In the genomic region with DNA sequence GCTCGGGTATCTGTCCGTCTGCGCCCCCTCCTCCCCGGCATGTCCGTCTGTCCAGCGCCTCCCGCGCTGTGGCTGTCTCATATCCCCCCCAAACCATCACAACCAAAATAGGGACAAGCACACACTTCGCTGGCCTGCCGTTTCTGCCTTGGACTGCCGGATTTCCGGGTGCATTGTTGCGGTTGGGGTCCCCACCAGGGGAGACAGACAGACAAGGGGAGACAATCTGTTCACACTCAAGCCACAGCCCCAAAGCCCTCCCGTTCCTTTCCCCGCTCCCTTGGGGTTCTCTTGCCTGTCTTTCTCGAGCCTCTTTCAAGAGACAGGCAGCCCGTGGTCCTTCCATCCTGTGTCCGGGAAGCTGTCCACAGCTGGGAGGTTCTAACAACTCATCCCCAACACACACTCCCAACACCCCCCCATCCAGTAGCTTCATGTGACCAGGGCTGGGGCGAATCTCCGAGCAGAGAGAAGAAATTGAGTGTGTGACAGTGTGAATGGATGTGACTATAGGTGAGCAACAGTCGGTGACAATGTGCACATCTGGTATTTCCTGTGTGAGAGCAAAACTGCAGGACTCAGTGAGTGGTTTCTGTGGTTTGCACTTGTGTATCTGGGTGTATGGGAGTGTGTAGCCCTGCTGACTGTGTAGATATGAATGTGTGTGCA, we compare ENCODE assay signal across 8 cellular contexts. TPM values are rescaled to one million over a fixed set of nuclear protein-coding genes. Genes with fewer than 3 reads are reported as not detected.
DNase-seq lines count a peak whose midpoint lies in the region; ATAC-seq, FAIRE-seq and TF ChIP-seq lines count a peak whose summit lies in the region.

No MANE protein-coding gene starts in this region.

- POLR2A ChIA-PET in PC-9 (lab: Charles Lee; ENCODE audit: unreplicated experiment), result interaction anchor here (0.5 to 1.6 kb wide), 2 partner anchors 16 to 119 kb away, joined by 7 to 8 read pairs; a partner anchor contains a TSS
- POLR2A ChIA-PET in GM12878 (lab: Charles Lee), result interaction anchor here (0.9 to 1.3 kb wide), 2 partner anchors 18 to 27 kb away, joined by 3 read pairs; no protein-coding TSS in a partner anchor

- H3K4me2 ChIP-seq in PC-9, result peak overlapping the region; percentile 73
- H3K4me2 ChIP-seq in GM12878 (ENCODE audit: control insufficient read depth, insufficient read depth), result peak overlapping the region; percentile 70

- H3F3A ChIP-seq in PC-9 (ENCODE audit: insufficient read depth, low read depth), result peaks cover 81% of the 10 kb centered on the region

- H3K9me3 ChIP-seq in PC-9 (ENCODE audit: insufficient read depth, low read depth) (no peaks in the 10 kb centered on the region), GM12878 (replicated peaks; ENCODE audit: control insufficient read depth, insufficient read depth, low read length) (no peaks in the 10 kb centered on the region)

- H3K27me3 ChIP-seq in PC-9 (ENCODE audit: insufficient read depth, low read depth) (no peaks in the 10 kb centered on the region), GM12878 (replicated peaks in 1 of 2; ENCODE audit: control insufficient read depth in 2 of 2, insufficient read depth in 2 of 2, low read length in 1 of 2) (no peaks in the 10 kb centered on the region)

- H4K20me1 ChIP-seq in PC-9 (ENCODE audit: insufficient read depth), result no peaks in the 10 kb centered on the region
- H4K20me1 ChIP-seq in GM12878 (ENCODE audit: control insufficient read depth, insufficient read depth), result no peaks in the 10 kb centered on the region

- peak; percentile 54 for DNase-seq in stimulated activated CD4-positive, alpha-beta T cell treated with anti-CD3 and anti-CD28 coated beads, Interleukin-1b, Interleukin-23, amount 100 ng/mL, for 48 hours
- no peak for DNase-seq in stimulated activated CD4-positive, alpha-beta T cell treated with anti-CD3 and anti-CD28 coated beads, Interleukin-12 subunit alpha, Interleukin-12 subunit beta, amount 100 ng/mL, for 4 hours
- peak in 1 of 2 experiments; percentile 57 for DNase-seq in PC-9
- DNase-seq in GM12878 (ENCODE audit: low read depth, low spot score), result no peak
- DNase-seq in iris pigment epithelial cell (ENCODE audit: low read depth), result peak; percentile 77
- DNase-seq in stimulated activated CD4-positive, alpha-beta T cell treated with anti-CD3 and anti-CD28 coated beads, Interleukin-4, amount 100 ng/mL, for 24 hours, result peak; percentile 56

- FAIRE-seq in GM12878 (lab: Jason Lieb, UNC), result no peak

- no peak overlapping the region for H3K9ac ChIP-seq in GM12878 (ENCODE audit: control insufficient read depth, insufficient read depth, low read length)

- in situ Hi-C loops in GM12878 (cut with MboI), result loop anchor here (25.0 kb wide), 1 partner anchor 1689 kb away; a partner anchor contains a TSS

- no peaks in the 10 kb centered on the region for H3K9me2 ChIP-seq in PC-9 (ENCODE audit: insufficient read depth)

- peak overlapping the region; percentile 56 for H3K4me3 ChIP-seq in PC-9
- peak overlapping the region; percentile 76 for H3K4me3 ChIP-seq in GM12878

- 1% methylated on average over 21 of the region's 21 CpGs for WGBS in GM12878 (ENCODE audit: insufficient coverage, insufficient replicate concordance, low lambda C conversion rate, missing lambda C conversion rate)

- BruUV-seq in PC-9 (replicated peaks; lab: Mats Ljungman, UMichigan) (TSS peak; percentile 64), GM12878 (replicated peaks; lab: Mats Ljungman, UMichigan) (TSS peak; percentile 75)

- ATAC-seq in GM12878, result peak; percentile 8
- no peak for ATAC-seq in HG03442 (IDR thresholded peaks at IDR 0.05; ENCODE audit: unreplicated experiment)
- no peak for ATAC-seq in HG03469 (IDR thresholded peaks at IDR 0.05; ENCODE audit: unreplicated experiment)

- SMC1A ChIA-PET in GM12878 (lab: Charles Lee; ENCODE audit: uncharacterized antibody, unreplicated experiment), result interaction anchor here (0.7 kb wide), 1 partner anchor 18 kb away, joined by 3 read pairs; no protein-coding TSS in a partner anchor

- H3K79me2 ChIP-seq in PC-9 (ENCODE audit: low read depth) (peaks cover 8% of the 10 kb centered on the region), GM12878 (ENCODE audit: control insufficient read depth, insufficient read depth, low read length) (peaks cover 3% of the 10 kb centered on the region; the same call in 1 of the 2 replicates)

- peak overlapping the region; percentile 36 for H3K27ac ChIP-seq in PC-9
- no peak overlapping the region; the same call in 1 of the 2 replicates for H3K27ac ChIP-seq in GM12878 (ENCODE audit: control insufficient read depth, insufficient read depth)

- no peak for TF ChIP-seq EP300 in GM12878 (IDR thresholded peaks at IDR 0.05; ENCODE audit: borderline replicate concordance in 1 of 2, control insufficient read depth in 1 of 2, low read depth in 2 of 2, low read length in 2 of 2)

- H3K4me1 ChIP-seq in PC-9 (replicated peaks; ENCODE audit: insufficient read depth) (peaks cover 59% of the 10 kb centered on the region), GM12878 (ENCODE audit: control insufficient read depth, insufficient read depth, low read length) (peaks cover 39% of the 10 kb centered on the region)

- TF ChIP-seq CTCF in PC-9 (conservative IDR thresholded peaks at IDR 0.05) (no peak), GM12878 (IDR thresholded peaks at IDR 0.05 in 2 of 3, conservative IDR thresholded peaks at IDR 0.05 in 1 of 3; ENCODE audit: control insufficient read depth in 2 of 3, extremely low read depth in 1 of 3, insufficient read depth in 1 of 3, low read depth in 3 of 3, low read length in 3 of 3) (no peak)

- H3K36me3 ChIP-seq in PC-9 (ENCODE audit: low read depth) (no peaks in the 10 kb centered on the region), GM12878 (ENCODE audit: control insufficient read depth in 2 of 2, insufficient read depth in 2 of 2, low read length in 1 of 2) (no peaks in the 10 kb centered on the region)

- CTCF ChIA-PET in PC-9 (lab: Charles Lee), result no interaction called here
- CTCF ChIA-PET in GM12878 (lab: Yijun Ruan, JAX), result interaction anchor here (0.9 to 2.1 kb wide), 3 partner anchors 10 to 28 kb away, joined by 3 to 10 read pairs (median 9); no protein-coding TSS in a partner anchor

- RAD21 ChIA-PET in GM12878 (lab: Charles Lee; ENCODE audit: unreplicated experiment), result interaction anchor here (1.4 kb wide), 1 partner anchor 27 kb away, joined by 4 read pairs; no protein-coding TSS in a partner anchor

- TF ChIP-seq POLR2A in GM12878 (IDR thresholded peaks at IDR 0.05; ENCODE audit: low read depth, low read length), result 0 out of 2 replicates have a peak, but pooled peaks have one; percentile 12

- H2AFZ ChIP-seq in PC-9, result peak overlapping the region; percentile 85
- H2AFZ ChIP-seq in GM12878 (ENCODE audit: control insufficient read depth, low read depth, low read length), result peak overlapping the region; percentile 79

- intact Hi-C loops in PC-9 (cut with micrococcal nuclease; ENCODE audit: unreplicated experiment) (no loop called here), GM12878 (cut with micrococcal nuclease; ENCODE audit: unreplicated experiment) (loop anchor here (2.0 kb wide), 1 partner anchor 17 kb away; no protein-coding TSS in a partner anchor)

- TF ChIP-seq RAD21 in GM12878 (IDR thresholded peaks at IDR 0.05; ENCODE audit: insufficient read depth, low read depth, low read length), result no peak

RNA-seq across cellular contexts. Expression of a gene that starts 16.5 kb away (rescaled TPM):
- total RNA-seq in PC-9 (2021) (7.9 and 16.5 TPM in 2 replicates), GM12878 (2014; rRNA removed) (0.11 and 0.44 TPM in 2 replicates), GM12878 (2014; rRNA removed; fragmentation: Illumina TruSeq; extraction: Trizol) (0.14 and 0.31 TPM in 2 replicates), GM12878 (2021) (0.56 and 0.69 TPM in 2 replicates)
- total RNA-seq in GM12878 (2013; cell fraction: nucleolus; rRNA removed), result 2.5 and 2.8 TPM in 2 replicates
- 0.52 TPM for polyA plus RNA-seq in GM12878 (2011; ENCODE audit: low read depth)
- polyA plus RNA-seq in GM12878 (2011; rRNA removed) (0.13 and 0.20 TPM in 2 replicates), GM12878 (2014; fragmentation: Illumina TruSeq; extraction: Trizol) (0.28 and 0.35 TPM in 2 replicates), GM12878 (2014; fragmentation: Nextera tagmentation; extraction: Ambion mirVana) (under 1 TPM; 0.06 to 0.07 TPM), GM12878 (2014; rRNA removed) (0.24 and 0.34 TPM in 2 replicates), GM12878 (2016; fragmentation: Nextera tagmentation; extraction: Ambion mirVana) (under 1 TPM; 0.29 to 0.45 TPM)
- polyA plus RNA-seq in GM12878 (2011; cell fraction: cytosol; rRNA removed), result 0.25 and 0.34 TPM in 2 replicates
- polyA plus RNA-seq in GM12878 (2011; cell fraction: nucleus; rRNA removed), result 1.6 and 1.8 TPM in 2 replicates
- 0.83 and 1.1 TPM in 2 replicates for polyA plus RNA-seq in GM12878 (2012)
- 1.8 and 2.5 TPM in 2 replicates for polyA minus RNA-seq in GM12878 (2011; rRNA and poly(A)+ RNA removed)
- not detected in 2 replicates for polyA minus RNA-seq in GM12878 (2011; cell fraction: cytosol; rRNA and poly(A)+ RNA removed)
- polyA minus RNA-seq in GM12878 (2011; cell fraction: nucleus; rRNA and poly(A)+ RNA removed), result 3.9 and 7.5 TPM in 2 replicates

RNA-seq across cellular contexts. Expression of a gene that starts 27.6 kb away (rescaled TPM):
- total RNA-seq in PC-9 (2021) (102 and 138 TPM in 2 replicates), GM12878 (2014; rRNA removed) (74.7 and 82.6 TPM in 2 replicates), GM12878 (2014; rRNA removed; fragmentation: Illumina TruSeq; extraction: Trizol) (45.4 and 57.2 TPM in 2 replicates), GM12878 (2021) (70.1 and 75.3 TPM in 2 replicates)
- total RNA-seq in GM12878 (2013; cell fraction: nucleolus; rRNA removed), result 59.3 and 59.4 TPM in 2 replicates
- polyA plus RNA-seq in GM12878 (2011; ENCODE audit: low read depth), result 161 TPM
- polyA plus RNA-seq in GM12878 (2011; rRNA removed) (36.8 and 65.0 TPM in 2 replicates), GM12878 (2014; fragmentation: Illumina TruSeq; extraction: Trizol) (23.1 and 52.0 TPM in 2 replicates), GM12878 (2014; fragmentation: Nextera tagmentation; extraction: Ambion mirVana) (10 to 100 TPM; 14.7 to 36.8 TPM), GM12878 (2014; rRNA removed) (104 and 113 TPM in 2 replicates), GM12878 (2016; fragmentation: Nextera tagmentation; extraction: Ambion mirVana) (10 to 100 TPM; 54.2 to 66.8 TPM)
- 105 and 127 TPM in 2 replicates for polyA plus RNA-seq in GM12878 (2011; cell fraction: cytosol; rRNA removed)
- 101 and 105 TPM in 2 replicates for polyA plus RNA-seq in GM12878 (2011; cell fraction: nucleus; rRNA removed)
- polyA plus RNA-seq in GM12878 (2012), result 49.9 and 53.1 TPM in 2 replicates
- polyA minus RNA-seq in GM12878 (2011; rRNA and poly(A)+ RNA removed), result 51.6 and 101 TPM in 2 replicates
- polyA minus RNA-seq in GM12878 (2011; cell fraction: cytosol; rRNA and poly(A)+ RNA removed), result 45.3 and 49.4 TPM in 2 replicates
- 28.0 and 31.4 TPM in 2 replicates for polyA minus RNA-seq in GM12878 (2011; cell fraction: nucleus; rRNA and poly(A)+ RNA removed)

RNA-seq across cellular contexts. Expression of a gene that starts 44.9 kb away (rescaled TPM):
- total RNA-seq in PC-9 (2021) (9.6 and 11.5 TPM in 2 replicates), GM12878 (2014; rRNA removed) (18.4 and 30.9 TPM in 2 replicates), GM12878 (2014; rRNA removed; fragmentation: Illumina TruSeq; extraction: Trizol) (19.5 and 23.2 TPM in 2 replicates), GM12878 (2021) (18.8 TPM in 2 replicates)
- 2.6 and 3.9 TPM in 2 replicates for total RNA-seq in GM12878 (2013; cell fraction: nucleolus; rRNA removed)
- polyA plus RNA-seq in GM12878 (2011; ENCODE audit: low read depth), result 1.3 TPM
- polyA plus RNA-seq in GM12878 (2011; rRNA removed) (3.1 and 5.0 TPM in 2 replicates), GM12878 (2014; fragmentation: Illumina TruSeq; extraction: Trizol) (13.3 and 22.1 TPM in 2 replicates), GM12878 (2014; fragmentation: Nextera tagmentation; extraction: Ambion mirVana) (1 to 10 TPM; 2.0 to 5.4 TPM), GM12878 (2014; rRNA removed) (17.4 and 24.4 TPM in 2 replicates), GM12878 (2016; fragmentation: Nextera tagmentation; extraction: Ambion mirVana) (10 to 100 TPM; 23.2 to 24.3 TPM)
- polyA plus RNA-seq in GM12878 (2011; cell fraction: cytosol; rRNA removed), result 5.4 and 6.9 TPM in 2 replicates
- polyA plus RNA-seq in GM12878 (2011; cell fraction: nucleus; rRNA removed), result 2.1 and 4.8 TPM in 2 replicates
- polyA plus RNA-seq in GM12878 (2012), result 3.3 and 4.2 TPM in 2 replicates
- 2.6 and 3.6 TPM in 2 replicates for polyA minus RNA-seq in GM12878 (2011; rRNA and poly(A)+ RNA removed)
- 4.0 and 6.8 TPM in 2 replicates for polyA minus RNA-seq in GM12878 (2011; cell fraction: cytosol; rRNA and poly(A)+ RNA removed)
- 1.3 and 3.3 TPM in 2 replicates for polyA minus RNA-seq in GM12878 (2011; cell fraction: nucleus; rRNA and poly(A)+ RNA removed)

RNA-seq across cellular contexts. Expression of a gene that starts 45.5 kb away (rescaled TPM):
- total RNA-seq in PC-9 (2021), result 49.6 and 50.1 TPM in 2 replicates
- total RNA-seq in GM12878 (2013; cell fraction: nucleolus; rRNA removed), result 6.8 and 7.8 TPM in 2 replicates
- 4.0 and 5.2 TPM in 2 replicates for total RNA-seq in GM12878 (2014; rRNA removed)
- 3.4 and 4.2 TPM in 2 replicates for total RNA-seq in GM12878 (2014; rRNA removed; fragmentation: Illumina TruSeq; extraction: Trizol)
- 9.7 and 11.6 TPM in 2 replicates for total RNA-seq in GM12878 (2021)
- polyA plus RNA-seq in GM12878 (2011; ENCODE audit: low read depth), result 20.8 TPM
- 1.1 and 2.6 TPM in 2 replicates for polyA plus RNA-seq in GM12878 (2011; rRNA removed)
- polyA plus RNA-seq in GM12878 (2011; cell fraction: cytosol; rRNA removed), result 4.2 and 4.4 TPM in 2 replicates
- polyA plus RNA-seq in GM12878 (2011; cell fraction: nucleus; rRNA removed), result 3.1 and 4.2 TPM in 2 replicates
- polyA plus RNA-seq in GM12878 (2012), result 18.2 and 18.6 TPM in 2 replicates
- polyA plus RNA-seq in GM12878 (2014; fragmentation: Illumina TruSeq; extraction: Trizol), result 5.5 and 5.9 TPM in 2 replicates
- under 1 TPM; 0.32 to 0.42 TPM for polyA plus RNA-seq in GM12878 (2014; fragmentation: Nextera tagmentation; extraction: Ambion mirVana)
- polyA plus RNA-seq in GM12878 (2014; rRNA removed), result 10.3 and 11.0 TPM in 2 replicates
- polyA plus RNA-seq in GM12878 (2016; fragmentation: Nextera tagmentation; extraction: Ambion mirVana), result 1 to 10 TPM; 4.8 to 4.9 TPM
- polyA minus RNA-seq in GM12878 (2011; rRNA and poly(A)+ RNA removed), result 2.0 and 2.3 TPM in 2 replicates
- polyA minus RNA-seq in GM12878 (2011; cell fraction: cytosol; rRNA and poly(A)+ RNA removed), result 1.7 and 1.8 TPM in 2 replicates
- 1.8 and 2.8 TPM in 2 replicates for polyA minus RNA-seq in GM12878 (2011; cell fraction: nucleus; rRNA and poly(A)+ RNA removed)

RNA-seq across cellular contexts. Expression of a gene that starts 46.4 kb away (rescaled TPM):
- total RNA-seq in PC-9 (2021) (113 and 121 TPM in 2 replicates), GM12878 (2014; rRNA removed) (1.8 and 2.5 TPM in 2 replicates), GM12878 (2014; rRNA removed; fragmentation: Illumina TruSeq; extraction: Trizol) (1.2 and 1.3 TPM in 2 replicates), GM12878 (2021) (10.0 and 11.0 TPM in 2 replicates)
- 34.6 and 46.1 TPM in 2 replicates for total RNA-seq in GM12878 (2013; cell fraction: nucleolus; rRNA removed)
- 15.1 TPM for polyA plus RNA-seq in GM12878 (2011; ENCODE audit: low read depth)
- polyA plus RNA-seq in GM12878 (2011; rRNA removed) (2.3 and 2.4 TPM in 2 replicates), GM12878 (2014; fragmentation: Illumina TruSeq; extraction: Trizol) (3.0 and 3.3 TPM in 2 replicates), GM12878 (2014; fragmentation: Nextera tagmentation; extraction: Ambion mirVana) (1 to 10 TPM in 1 of 2 experiments, under 1 TPM in 1; 0.40 to 1.9 TPM), GM12878 (2014; rRNA removed) (4.4 and 4.7 TPM in 2 replicates), GM12878 (2016; fragmentation: Nextera tagmentation; extraction: Ambion mirVana) (1 to 10 TPM; 2.4 to 2.6 TPM)
- polyA plus RNA-seq in GM12878 (2011; cell fraction: cytosol; rRNA removed), result 3.5 and 3.6 TPM in 2 replicates
- polyA plus RNA-seq in GM12878 (2011; cell fraction: nucleus; rRNA removed), result 15.1 and 17.8 TPM in 2 replicates
- 23.7 and 26.2 TPM in 2 replicates for polyA plus RNA-seq in GM12878 (2012)
- polyA minus RNA-seq in GM12878 (2011; rRNA and poly(A)+ RNA removed), result 2.3 and 4.3 TPM in 2 replicates
- 2.5 and 4.3 TPM in 2 replicates for polyA minus RNA-seq in GM12878 (2011; cell fraction: cytosol; rRNA and poly(A)+ RNA removed)
- polyA minus RNA-seq in GM12878 (2011; cell fraction: nucleus; rRNA and poly(A)+ RNA removed), result 3.1 and 4.4 TPM in 2 replicates

Comparison
In these comparisons a context has a peak if more than half of its experiments do, and no peak if none do; other contexts are left out.
1. DNase-seq: peak in stimulated activated CD4-positive, alpha-beta T cell treated with anti-CD3 and anti-CD28 coated beads, Interleukin-1b, Interleukin-23, amount 100 ng/mL, for 48 hours (single experiment), iris pigment epithelial cell (single experiment) and stimulated activated CD4-positive, alpha-beta T cell treated with anti-CD3 and anti-CD28 coated beads, Interleukin-4, amount 100 ng/mL, for 24 hours (single experiment); none in stimulated activated CD4-positive, alpha-beta T cell treated with anti-CD3 and anti-CD28 coated beads, Interleukin-12 subunit alpha, Interleukin-12 subunit beta, amount 100 ng/mL, for 4 hours (single experiment) and GM12878 (single experiment).